In genomic region chr22:45335021-45335818, GRCh38 we compare ENCODE assay signal across 12 cellular contexts. TPM values are rescaled to one million over a fixed set of nuclear protein-coding genes. Genes with fewer than 3 reads are reported as not detected.
A peak's percentile ranks its signal among the peaks of the same experiment; 100 is the strongest.
DNase-seq lines count a peak whose midpoint lies in the region; ATAC-seq and TF ChIP-seq lines count a peak whose summit lies in the region.
"Had no signal": no experiment of that assay in that cellular context is flagged by ENCODE, and none has a peak within 500 bp of the region (broad histone marks: within the 10 kb centered on the region; RNA-seq: fewer than 3 reads in every experiment).

No MANE protein-coding gene starts in this region.

- peak overlapping the region in 2 of 5 experiments; percentile 33 to 50 for H3K4me3 Mint-ChIP-seq in brain
- H3K4me3 Mint-ChIP-seq: memory B cell had no signal

- DNase-seq in iPS-NIHi7 (ENCODE audit: extremely low spot score) (peak; percentile 81), suprapubic skin (ENCODE audit: low spot score in 2 of 2) (no peak), SW480 (ENCODE audit: low spot score) (no peak), cortex of kidney (lab: John Stamatoyannopoulos, UW) (no peak)
- DNase-seq: activated CD4-positive, alpha-beta T cell treated with anti-CD3 and anti-CD28 coated beads for 48 hours; activated naive CD8-positive, alpha-beta T cell treated with anti-CD3 and anti-CD28 coated beads, Interleukin-2, amount 10 ng/mL, durations not matched to agents 7 days and 5 days; NCI-H187; stimulated activated naive CD4-positive, alpha-beta T cell treated with Interleukin-2 at 50 U/mL for 16 hours had no signal

- peaks cover 42% of the 10 kb centered on the region for H3K4me1 ChIP-seq in suprapubic skin

- H3K4me1 Mint-ChIP-seq in brain: peaks cover 27% of the 10 kb centered on the region
- H3K4me1 Mint-ChIP-seq: memory B cell had no signal

- TF ChIP-seq CTCF in LNCAP (IDR thresholded peaks at IDR 0.05): peak; percentile 39; the same call in 1 of the 2 replicates
- peak in 1 of 2 experiments; percentile 21 for TF ChIP-seq CTCF in brain (conservative IDR thresholded peaks at IDR 0.05)
- peak in 1 of 2 donors; percentile 9 for TF ChIP-seq CTCF in suprapubic skin (IDR thresholded peaks at IDR 0.05)

- TF ChIP-seq POLR2A in suprapubic skin (IDR thresholded peaks at IDR 0.05): no peak

- H3K27ac Mint-ChIP-seq in brain: peak overlapping the region in 4 of 5 experiments; percentile 24 to 90 (median 60)
- H3K27ac Mint-ChIP-seq: activated naive CD8-positive, alpha-beta T cell treated with anti-CD3 and anti-CD28 coated beads, Interleukin-2, amount 10 ng/mL, durations not matched to agents 7 days and 5 days; memory B cell had no signal

- H3K36me3 Mint-ChIP-seq in brain: peaks cover 73% of the 10 kb centered on the region

- WGBS in suprapubic skin: 46% methylated on average over 21 of the region's 26 CpGs

- peak overlapping the region; percentile 35 for H3K27ac ChIP-seq in suprapubic skin

- no peaks in the 10 kb centered on the region for H3K27me3 ChIP-seq in suprapubic skin

- H3K36me3 ChIP-seq in suprapubic skin: peaks cover 48% of the 10 kb centered on the region

- no peaks in the 10 kb centered on the region for H3K9me3 ChIP-seq in suprapubic skin

- no peak overlapping the region for H3K4me3 ChIP-seq in suprapubic skin

- ATAC-seq in HG03045 (IDR thresholded peaks at IDR 0.05; ENCODE audit: unreplicated experiment): no peak

- H3K9me3 Mint-ChIP-seq in brain: peaks cover 0 to 2% (median 0%) of the 10 kb centered on the region in 5 experiments
- H3K9me3 Mint-ChIP-seq: activated naive CD8-positive, alpha-beta T cell treated with anti-CD3 and anti-CD28 coated beads, Interleukin-2, amount 10 ng/mL, durations not matched to agents 7 days and 5 days; memory B cell had no signal

- no peak for TF ChIP-seq EP300 in suprapubic skin (IDR thresholded peaks at IDR 0.05)

- H3K27me3 Mint-ChIP-seq in brain: peaks cover 3% of the 10 kb centered on the region
- H3K27me3 Mint-ChIP-seq: activated naive CD8-positive, alpha-beta T cell treated with anti-CD3 and anti-CD28 coated beads, Interleukin-2, amount 10 ng/mL, durations not matched to agents 7 days and 5 days; memory B cell had no signal

RNA-seq across cellular contexts. Expression of gene FAM118A, which starts 25.5 kb away (rescaled TPM):
- 6.1 TPM for polyA plus RNA-seq in brain (ENCODE audit: insufficient read depth, low read depth, low replicate concordance)
- total RNA-seq in suprapubic skin: 10 to 100 TPM; 22.7 to 65.8 (median 37.2) TPM

RNA-seq across cellular contexts. Expression of gene UPK3A, which starts 50.5 kb away (rescaled TPM):
- 13.6 TPM for polyA plus RNA-seq in brain (ENCODE audit: insufficient read depth, low read depth, low replicate concordance)
- not detected for total RNA-seq in suprapubic skin
- total RNA-seq: activated naive CD8-positive, alpha-beta T cell treated with anti-CD3 and anti-CD28 coated beads, Interleukin-2, amount 10 ng/mL, durations not matched to agents 7 days and 5 days had no signal
